In genomic region chr1:51523931-51524330, GRCh38 we compare ENCODE assay signal across 23 cellular contexts. TPM values are rescaled to one million over a fixed set of nuclear protein-coding genes. Genes with fewer than 3 reads are reported as not detected.
DNase-seq lines count a peak whose midpoint lies in the region; TF ChIP-seq lines count a peak whose summit lies in the region.
"Had no signal": no experiment of that assay in that cellular context is flagged by ENCODE, and none has a peak within 500 bp of the region (broad histone marks: within the 10 kb centered on the region; RNA-seq: fewer than 3 reads in every experiment).

No MANE protein-coding gene starts in this region.

- H3K27me3 ChIP-seq in OCI-LY1 (ENCODE audit: insufficient read depth, low read length) (no peaks in the 10 kb centered on the region), testis (no peaks in the 10 kb centered on the region)
- H3K27me3 ChIP-seq: MG63 had no signal

- DNase-seq in Ammon's horn (ENCODE audit: low spot score) (peak; percentile 82), foreskin melanocyte (peak; percentile 100), pons (ENCODE audit: low spot score) (peak; percentile 95), GDM1 (lab: John Stamatoyannopoulos, UW) (no peak), testis (no peak), activated gamma-delta T cell (lab: John Stamatoyannopoulos, UW) (no peak)
- no peak for DNase-seq in activated CD8-positive, alpha-beta memory T cell treated with anti-CD3 and anti-CD28 coated beads, Interleukin-2, amount 50 U/mL, for 4 hours
- DNase-seq: AML-193, DND-41, H9, Kasumi-1, MG63, NCI-H1092, NCI-H1436 treated with DMSO at 0.1 percent for 48 hours, NCI-H2029 treated with DMSO at 0.1 percent for 48 hours, NCI-H2171, NCI-H446 treated with DMSO at 0.1 percent for 48 hours, NCI-H774, PC-3, SIG-M5 had no signal

- TF ChIP-seq POLR2A in testis (IDR thresholded peaks at IDR 0.05) = no peak

- no peaks in the 10 kb centered on the region for H3F3A ChIP-seq in OCI-LY1 (ENCODE audit: insufficient read depth, low read length)

- H3K4me3 ChIP-seq in OCI-LY1 (ENCODE audit: low read depth, low read length, poor library complexity, severe bottlenecking) (no peak overlapping the region), testis (no peak overlapping the region)
- H3K4me3 ChIP-seq: MG63 had no signal

- TF ChIP-seq CTCF in OCI-LY1 (IDR thresholded peaks at IDR 0.05; ENCODE audit: low read length) (no peak), testis (IDR thresholded peaks at IDR 0.05) (no peak)

- H3K9me2 ChIP-seq in OCI-LY1 (ENCODE audit: low read depth, low read length) = no peaks in the 10 kb centered on the region

- no peak overlapping the region for H3K4me2 ChIP-seq in OCI-LY1 (ENCODE audit: low read length)

- no peaks in the 10 kb centered on the region for H4K20me1 ChIP-seq in OCI-LY1 (ENCODE audit: insufficient read depth, low read length)

- H2AFZ ChIP-seq in OCI-LY1 (ENCODE audit: low read length) = no peak overlapping the region

- no peaks in the 10 kb centered on the region for H3K79me2 ChIP-seq in OCI-LY1 (ENCODE audit: insufficient read depth, low read length)

- H3K27ac ChIP-seq in OCI-LY1 (ENCODE audit: low read depth, low read length, poor library complexity, severe bottlenecking) (peak overlapping the region; percentile 19), testis (no peak overlapping the region)
- H3K27ac ChIP-seq: 22Rv1, RWPE1 had no signal

- H3K9ac ChIP-seq in OCI-LY1 (ENCODE audit: low read length) = no peak overlapping the region

- 80 to 89% methylated on average over 4 of the region's 4 CpGs for WGBS in testis, 2 donors

- H3K4me1 ChIP-seq in OCI-LY1 (ENCODE audit: insufficient read depth, low read length, severe bottlenecking) (peaks cover 29% of the 10 kb centered on the region), testis (no peaks in the 10 kb centered on the region)

- intact Hi-C loops in testis (cut with DNase I; ENCODE audit: low total_unique reads) = loop anchor here (10.0 kb wide), 1 partner anchor 229 kb away; no protein-coding TSS in a partner anchor

- no peaks in the 10 kb centered on the region for H3K9me3 ChIP-seq in OCI-LY1 (ENCODE audit: low read length)
- no peaks in the 10 kb centered on the region for H3K9me3 ChIP-seq in testis
- H3K9me3 ChIP-seq: MG63 had no signal

- H3K36me3 ChIP-seq in OCI-LY1 (ENCODE audit: insufficient read depth, low read length) (peaks cover 8% of the 10 kb centered on the region; the same call in 1 of the 2 replicates), testis (ENCODE audit: low read depth, missing control alignments) (no peaks in the 10 kb centered on the region)

RNA-seq across cellular contexts. Expression of gene EPS15, which starts 4.9 kb away (rescaled TPM):
- 100 to 1,000 TPM; 108 to 127 TPM for total RNA-seq in testis
- polyA plus RNA-seq in testis (ENCODE audit: insufficient read depth, low read depth, low replicate concordance) = 77.2 TPM

Comparison
In these comparisons a context has a peak if more than half of its experiments do, and no peak if none do; other contexts are left out.
1. DNase-seq: peak in Ammon's horn (single experiment), foreskin melanocyte (single experiment) and pons (single experiment); none in GDM1 (single experiment), testis (single experiment), activated CD8-positive, alpha-beta memory T cell treated with anti-CD3 and anti-CD28 coated beads, Interleukin-2, amount 50 U/mL, for 4 hours (single experiment) and activated gamma-delta T cell (single experiment).